In the genomic region with DNA sequence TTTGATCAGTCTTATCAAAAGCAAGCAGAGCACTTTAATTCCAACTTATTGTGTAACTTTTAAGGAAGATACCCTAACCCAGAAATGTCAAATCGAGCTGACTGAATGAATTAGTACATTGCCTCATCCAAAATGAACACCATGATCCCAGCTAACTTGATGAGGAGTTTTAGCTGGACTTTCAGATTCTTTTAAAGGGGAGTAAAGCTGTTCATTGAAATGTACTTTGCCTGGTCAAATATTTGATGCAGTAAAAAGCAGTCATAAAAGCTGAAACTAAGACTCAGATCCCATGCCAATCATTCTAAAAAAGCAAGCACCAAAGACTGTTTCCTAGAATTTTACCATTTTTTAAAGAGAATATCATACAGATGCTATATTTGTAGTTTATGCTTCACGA, we compare ENCODE assay signal across 27 cellular contexts.
"Had no signal": no experiment of that assay in that cellular context is flagged by ENCODE, and none has a peak within 500 bp of the region (broad histone marks: within the 10 kb centered on the region; RNA-seq: fewer than 3 reads in every experiment).

No MANE protein-coding gene starts in this region.

- ATAC-seq: natural killer cell; pancreas; right cardiac atrium; sciatic nerve; stimulated activated naive B cell treated with anti-CD40 and anti-IgM and Interleukin-4, amounts not matched to agents 10 μg/mL and 1 μg/mL and 100 μg/mL, for 72 hours; stimulated activated naive CD8-positive, alpha-beta T cell treated with anti-CD3 and anti-CD28 coated beads, Interleukin-15, Interleukin-2, amounts not matched to agents 100 U/mL and 50 U/mL, for 24 hours; upper lobe of right lung had no signal

- H3K36me3 ChIP-seq: left ventricle myocardium inferior, pancreas, prostate gland, stomach, thoracic aorta, tibial artery, upper lobe of right lung had no signal

- H3K4me1 Mint-ChIP-seq: immature natural killer cell; natural killer cell; nephron progenitor cell; stimulated activated naive B cell treated with anti-CD40 and anti-IgM and Interleukin-4, amounts not matched to agents 10 μg/mL and 1 μg/mL and 100 μg/mL, for 72 hours had no signal

- H3K36me3 Mint-ChIP-seq: immature natural killer cell; stimulated activated naive B cell treated with anti-CD40 and anti-IgM and Interleukin-4, amounts not matched to agents 10 μg/mL and 1 μg/mL and 100 μg/mL, for 72 hours had no signal

- H3K27ac ChIP-seq: left ventricle myocardium inferior, pancreas, prostate gland, skin epidermis, stomach, thoracic aorta, tibial artery, upper lobe of right lung had no signal

- H3K9me3 ChIP-seq: left ventricle myocardium inferior, pancreas, prostate gland, thoracic aorta, tibial artery, upper lobe of right lung had no signal

- H3K27me3 ChIP-seq: pancreas, stomach, tibial artery, upper lobe of right lung had no signal

- H3K4me3 ChIP-seq: left ventricle myocardium inferior, lung, pancreas, prostate gland, skin epidermis, stomach, thoracic aorta, tibial artery, upper lobe of right lung had no signal

- H3K4me3 Mint-ChIP-seq: immature natural killer cell; natural killer cell; nephron progenitor cell; stimulated activated naive B cell treated with anti-CD40 and anti-IgM and Interleukin-4, amounts not matched to agents 10 μg/mL and 1 μg/mL and 100 μg/mL, for 72 hours had no signal

- H3K27ac Mint-ChIP-seq: immature natural killer cell; natural killer cell; nephron progenitor cell; stimulated activated naive B cell treated with anti-CD40 and anti-IgM and Interleukin-4, amounts not matched to agents 10 μg/mL and 1 μg/mL and 100 μg/mL, for 72 hours had no signal

- H3K4me1 ChIP-seq: left ventricle myocardium inferior, pancreas, prostate gland, stomach, tibial artery, upper lobe of right lung had no signal

- H3K27me3 Mint-ChIP-seq: stimulated activated naive B cell treated with anti-CD40 and anti-IgM and Interleukin-4, amounts not matched to agents 10 μg/mL and 1 μg/mL and 100 μg/mL, for 72 hours had no signal

- DNase-seq: hypothalamus; immature natural killer cell; kidney; left ventricle myocardium inferior; mesendoderm; midbrain; natural killer cell; nephron progenitor cell; pancreas; posterior cingulate gyrus; retina; right cardiac atrium; stimulated activated CD4-positive, alpha-beta T cell treated with anti-CD3 and anti-CD28 coated beads, Interleukin-12 subunit alpha, Interleukin-12 subunit beta, amount 100 ng/mL, for 4 hours; stimulated activated CD4-positive, alpha-beta T cell treated with anti-CD3 and anti-CD28 coated beads, Interleukin-15, amount 100 ng/mL, for 24 hours; stimulated activated CD4-positive, alpha-beta T cell treated with anti-CD3 and anti-CD28 coated beads, Interleukin-2, amount 100 ng/mL, for 24 hours; stimulated activated CD4-positive, alpha-beta T cell treated with anti-CD3 and anti-CD28 coated beads, Interleukin-4, amount 100 ng/mL, for 1 hour; stimulated activated naive B cell treated with anti-CD40 and anti-IgM and Interleukin-4, amounts not matched to agents 10 μg/mL and 1 μg/mL and 100 μg/mL, for 72 hours; stimulated activated naive CD8-positive, alpha-beta T cell treated with anti-CD3 and anti-CD28 coated beads, Interleukin-15, Interleukin-2, amounts not matched to agents 100 U/mL and 50 U/mL, for 24 hours; stomach; tibial artery; trophoblast cell; upper lobe of right lung had no signal
